10 cellular contexts compared by ENCODE assay signal in genomic region chr11:6745465-6746015, GRCh38. TPM values are rescaled to one million over a fixed set of nuclear protein-coding genes. Genes with fewer than 3 reads are reported as not detected.
DNase-seq lines count a peak whose midpoint lies in the region; ATAC-seq, FAIRE-seq and TF ChIP-seq lines count a peak whose summit lies in the region.
"Had no signal": no experiment of that assay in that cellular context is flagged by ENCODE, and none has a peak within 500 bp of the region (broad histone marks: within the 10 kb centered on the region; RNA-seq: fewer than 3 reads in every experiment).

No MANE protein-coding gene starts in this region.

- FAIRE-seq in K562 (lab: Jason Lieb, UNC): peak; percentile 44
- FAIRE-seq: A549 had no signal

- H3K4me1 ChIP-seq in K562 (replicated peaks in 1 of 2; ENCODE audit: control insufficient read depth in 2 of 2, insufficient read depth in 2 of 2, low read length in 2 of 2) (peaks cover 0 to 50% of the 10 kb centered on the region in 2 experiments), subcutaneous abdominal adipose tissue (ENCODE audit: control insufficient read depth in 5 of 5, insufficient read depth in 5 of 5, low read length in 5 of 5) (peaks cover 0 to 21% (median 9%) of the 10 kb centered on the region in 5 donors)
- H3K4me1 ChIP-seq: A549 had no signal

- intact Hi-C loops in K562 (cut with micrococcal nuclease): no loop called here
- intact Hi-C loops in activated CD4-positive, alpha-beta memory T cell treated with anti-CD3 and anti-CD28 coated beads for 36 hours (cut with micrococcal nuclease): loop anchor here (1.0 to 5.0 kb wide), 7 partner anchors 7 to 1053 kb away; partner anchors contain the start of genes ARFIP2, CYB5R2, FHIP1B and SMPD1

- H3K27ac ChIP-seq in K562 (ENCODE audit: extremely low read depth, low read depth, low read length) (peak overlapping the region; percentile 72), subcutaneous abdominal adipose tissue (ENCODE audit: low read depth, low read length) (peak overlapping the region; percentile 68)
- H3K27ac ChIP-seq: A549, VCaP had no signal

- peak overlapping the region; percentile 53; the same call in 1 of the 2 replicates for H3K4me2 ChIP-seq in K562 (ENCODE audit: insufficient read depth, low read length)
- H3K4me2 ChIP-seq: A549 had no signal

- H3K27me3 ChIP-seq in K562 (ENCODE audit: control insufficient read depth in 2 of 2, insufficient read depth in 2 of 2, low read length in 2 of 2) (no peaks in the 10 kb centered on the region), subcutaneous abdominal adipose tissue (ENCODE audit: control insufficient read depth in 5 of 5, insufficient read depth in 4 of 5, low read length in 5 of 5) (no peaks in the 10 kb centered on the region)

- TF ChIP-seq POLR2A in K562 (conservative IDR thresholded peaks at IDR 0.05): no peak

- BruUV-seq in K562 (replicated peaks; lab: Mats Ljungman, UMichigan): no TSS peak

- H3K36me3 ChIP-seq in K562 (ENCODE audit: control insufficient read depth, insufficient read depth, low read length): no peaks in the 10 kb centered on the region
- no peaks in the 10 kb centered on the region for H3K36me3 ChIP-seq in subcutaneous abdominal adipose tissue (ENCODE audit: control insufficient read depth in 5 of 5, insufficient read depth in 5 of 5, low read length in 5 of 5)

- H2AFZ ChIP-seq in K562 (ENCODE audit: low read depth, low read length): peak overlapping the region; percentile 82

- H3K4me3 ChIP-seq in K562 (no peak overlapping the region), subcutaneous abdominal adipose tissue (ENCODE audit: low read depth in 1 of 5, low read length in 5 of 5) (peak overlapping the region in 4 of 5 donors; percentile 22 to 73 (median 53))
- H3K4me3 ChIP-seq: A549 had no signal

- in situ Hi-C loops in K562 (cut with MboI): no loop called here

- H3K9me1 ChIP-seq in K562 (ENCODE audit: control insufficient read depth, insufficient read depth, low read length): no peaks in the 10 kb centered on the region

- peak; percentile 11 for DNase-seq in SKM-1 treated with dmso at 0.1 percent for 144 hours (lab: John Stamatoyannopoulos, UW; ENCODE audit: unreplicated experiment)
- DNase-seq in SKM-1 (lab: John Stamatoyannopoulos, UW; ENCODE audit: unreplicated experiment): no peak
- peak in 2 of 4 experiments; percentile 45 to 63 for DNase-seq in K562 (ENCODE audit: extremely low read depth in 1 of 4, low spot score in 3 of 4)
- no peak for DNase-seq in activated CD4-positive, alpha-beta memory T cell treated with anti-CD3 and anti-CD28 coated beads for 36 hours
- DNase-seq in HK-2 (ENCODE audit: unreplicated experiment): no peak
- no peak for DNase-seq in hippocampal formation (lab: John Stamatoyannopoulos, UW)

- H4K20me1 ChIP-seq in K562 (replicated peaks; ENCODE audit: control insufficient read depth, insufficient read depth, low read length): no peaks in the 10 kb centered on the region

- H3K27me3 Mint-ChIP-seq in activated CD4-positive, alpha-beta memory T cell treated with anti-CD3 and anti-CD28 coated beads for 36 hours: no peaks in the 10 kb centered on the region

- WGBS in K562 (ENCODE audit: insufficient coverage, low coverage, missing lambda C conversion rate): 0% methylated on average over 2 of the region's 2 CpGs

- no peak for TF ChIP-seq RAD21 in K562 (CRISPR knock-in tag; conservative IDR thresholded peaks at IDR 0.05 in 1 of 2, IDR thresholded peaks at IDR 0.05 in 1 of 2)

- H3K9ac ChIP-seq in K562 (ENCODE audit: insufficient read depth in 1 of 2, low read depth in 2 of 2, low read length in 2 of 2) (peak overlapping the region in 1 of 2 experiments; percentile 48; a peak in 2 of 4 replicates), subcutaneous abdominal adipose tissue (ENCODE audit: low read length in 5 of 5) (peak overlapping the region in 1 of 5 donors; percentile 80)

- CTCF ChIA-PET in K562 (lab: Yijun Ruan, JAX; ENCODE audit: low intra/inter-chr PET ratio): no interaction called here
- CTCF ChIA-PET in activated CD4-positive, alpha-beta memory T cell treated with anti-CD3 and anti-CD28 coated beads for 36 hours (lab: Charles Lee): interaction anchor here (0.6 to 17.6 kb wide), 10 partner anchors 5 to 366 kb away, joined by 3 to 527 read pairs (median 6); partner anchors contain the start of genes MRPL17 and TPP1

- no peaks in the 10 kb centered on the region for H3K9me3 Mint-ChIP-seq in activated CD4-positive, alpha-beta memory T cell treated with anti-CD3 and anti-CD28 coated beads for 36 hours

- no peak for TF ChIP-seq CTCF in K562 (IDR thresholded peaks at IDR 0.05 in 2 of 3, conservative IDR thresholded peaks at IDR 0.05 in 1 of 3; ENCODE audit: insufficient read depth in 2 of 3, low read depth in 1 of 3, low read length in 3 of 3)

- no peak overlapping the region for H3K27ac Mint-ChIP-seq in activated CD4-positive, alpha-beta memory T cell treated with anti-CD3 and anti-CD28 coated beads for 36 hours

- peaks cover 36% of the 10 kb centered on the region for H3K4me1 Mint-ChIP-seq in activated CD4-positive, alpha-beta memory T cell treated with anti-CD3 and anti-CD28 coated beads for 36 hours (ENCODE audit: low read depth)

- H3K36me3 Mint-ChIP-seq in activated CD4-positive, alpha-beta memory T cell treated with anti-CD3 and anti-CD28 coated beads for 36 hours: peaks cover 3% of the 10 kb centered on the region

- H3K79me2 ChIP-seq in K562 (ENCODE audit: control insufficient read depth, insufficient read depth, low read length): no peaks in the 10 kb centered on the region

- POLR2A ChIA-PET in K562 (lab: Yijun Ruan, JAX): interaction anchor here (0.7 to 2.1 kb wide), 7 partner anchors 10 to 264 kb away, joined by 3 to 10 read pairs (median 6); partner anchors contain the start of genes ARFIP2 and TIMM10B
- POLR2A ChIA-PET in activated CD4-positive, alpha-beta memory T cell treated with anti-CD3 and anti-CD28 coated beads for 36 hours (lab: Charles Lee): interaction anchor here (0.7 to 2.8 kb wide), 8 partner anchors 8 to 1055 kb away, joined by 3 to 17 read pairs (median 4); partner anchors contain the start of genes ARFIP2, MRPL17 and TIMM10B

- no peak overlapping the region for H3K4me3 Mint-ChIP-seq in activated CD4-positive, alpha-beta memory T cell treated with anti-CD3 and anti-CD28 coated beads for 36 hours

- peak; percentile 58 for TF ChIP-seq EP300 in K562 (IDR thresholded peaks at IDR 0.05; ENCODE audit: low read length)

- H3K9me3 ChIP-seq in K562 (replicated peaks; ENCODE audit: control insufficient read depth, insufficient read depth, low read depth, low read length): 0 out of 2 replicates have a peak, but pooled peaks cover 3% of the 10 kb centered on the region
- H3K9me3 ChIP-seq in subcutaneous abdominal adipose tissue (ENCODE audit: control insufficient read depth in 5 of 5, low read length in 5 of 5): no peaks in the 10 kb centered on the region
- H3K9me3 ChIP-seq: A549 had no signal

- ATAC-seq in HG02870 (IDR thresholded peaks at IDR 0.05; ENCODE audit: unreplicated experiment): peak; percentile 61
- peak; percentile 82 for ATAC-seq in K562
- ATAC-seq: A549 had no signal

RNA-seq across cellular contexts. Expression of gene OR2AG2, which starts 26.2 kb away (rescaled TPM):
- 11.1 and 11.8 TPM in 2 replicates for total RNA-seq in K562 (2011; cell fraction: chromatin; rRNA removed; ENCODE audit: low replicate concordance)
- 4.7 and 6.4 TPM in 2 replicates for total RNA-seq in K562 (2011; cell fraction: nucleolus; rRNA removed)
- total RNA-seq in K562 (2011; cell fraction: nucleoplasm; rRNA removed): 17.2 and 55.7 TPM in 2 replicates
- 0.23 and 0.65 TPM in 2 replicates for total RNA-seq in K562 (2014; rRNA removed)
- total RNA-seq in K562 (2014; rRNA removed; fragmentation: Illumina TruSeq; extraction: Trizol): 0.73 and 0.77 TPM in 2 replicates
- 0.38 and 0.58 TPM in 2 replicates for total RNA-seq in K562 (2015; rRNA removed; fragmentation: Illumina TruSeq; extraction: Trizol)
- 0.42 and 0.55 TPM in 2 replicates for total RNA-seq in K562 (2021)
- polyA plus RNA-seq in K562 (2011; rRNA removed): 0.66 and 0.91 TPM in 2 replicates
- polyA plus RNA-seq in K562 (2011; cell fraction: cytosol; rRNA removed): 0.74 and 1.4 TPM in 2 replicates
- polyA plus RNA-seq in K562 (2011; cell fraction: nucleus; rRNA removed): 1.0 and 3.0 TPM in 2 replicates
- polyA plus RNA-seq in K562 (2012): 0.29 and 1.0 TPM in 2 replicates
- polyA plus RNA-seq in K562 (2014; fragmentation: Illumina TruSeq; extraction: Trizol): 0.71 and 0.79 TPM in 2 replicates
- polyA plus RNA-seq in K562 (2014; fragmentation: Nextera tagmentation; extraction: Ambion mirVana): under 1 TPM; 0.15 to 0.18 TPM
- 0.37 and 0.67 TPM in 2 replicates for polyA plus RNA-seq in K562 (2014; rRNA removed)
- 6.1 and 8.9 TPM in 2 replicates for polyA minus RNA-seq in K562 (2011; rRNA and poly(A)+ RNA removed)
- polyA minus RNA-seq in K562 (2011; cell fraction: cytosol; rRNA and poly(A)+ RNA removed): 0.48 TPM in 1 of 2 replicates, not detected in the other
- polyA minus RNA-seq in K562 (2011; cell fraction: nucleus; rRNA and poly(A)+ RNA removed): 4.2 and 6.1 TPM in 2 replicates
- not detected for total RNA-seq in activated CD4-positive, alpha-beta memory T cell treated with anti-CD3 and anti-CD28 coated beads for 36 hours

RNA-seq across cellular contexts. Expression of gene OR2AG1, which starts 37.3 kb away (rescaled TPM):
- 0.16 and 0.19 TPM in 2 replicates for total RNA-seq in K562 (2011; cell fraction: chromatin; rRNA removed; ENCODE audit: low replicate concordance)
- total RNA-seq in K562 (2011; cell fraction: nucleolus; rRNA removed): under 0.01 TPM in 1 of 2 replicates, not detected in the other
- total RNA-seq in K562 (2011; cell fraction: nucleoplasm; rRNA removed): 0.07 TPM in 1 of 2 replicates, not detected in the other
- not detected in 2 replicates for total RNA-seq in K562 (2014; rRNA removed)
- 0.03 TPM in 1 of 2 replicates, not detected in the other for total RNA-seq in K562 (2014; rRNA removed; fragmentation: Illumina TruSeq; extraction: Trizol)
- not detected in 2 replicates for total RNA-seq in K562 (2015; rRNA removed; fragmentation: Illumina TruSeq; extraction: Trizol)
- not detected in 2 replicates for total RNA-seq in K562 (2021)
- polyA plus RNA-seq in K562 (2011; rRNA removed): 0.03 and 0.06 TPM in 2 replicates
- polyA plus RNA-seq in K562 (2011; cell fraction: cytosol; rRNA removed): 0.10 and 0.21 TPM in 2 replicates
- 0.01 and 0.23 TPM in 2 replicates for polyA plus RNA-seq in K562 (2011; cell fraction: nucleus; rRNA removed)
- polyA plus RNA-seq in K562 (2012): 0.05 and 0.11 TPM in 2 replicates
- polyA plus RNA-seq in K562 (2014; fragmentation: Illumina TruSeq; extraction: Trizol): not detected in 2 replicates
- polyA plus RNA-seq in K562 (2014; fragmentation: Nextera tagmentation; extraction: Ambion mirVana): under 1 TPM; 0.08 to 0.11 TPM
- 0.05 TPM in 1 of 2 replicates, not detected in the other for polyA plus RNA-seq in K562 (2014; rRNA removed)
- 0.28 TPM in 1 of 2 replicates, not detected in the other for polyA minus RNA-seq in K562 (2011; rRNA and poly(A)+ RNA removed)
- polyA minus RNA-seq in K562 (2011; cell fraction: cytosol; rRNA and poly(A)+ RNA removed): not detected in 2 replicates
- 0.13 TPM in 1 of 2 replicates, not detected in the other for polyA minus RNA-seq in K562 (2011; cell fraction: nucleus; rRNA and poly(A)+ RNA removed)
- total RNA-seq in activated CD4-positive, alpha-beta memory T cell treated with anti-CD3 and anti-CD28 coated beads for 36 hours: not detected
- polyA plus RNA-seq: A549 had no signal

RNA-seq across cellular contexts. Expression of gene OR6A2, which starts 53.9 kb away (rescaled TPM):
- total RNA-seq in K562 (2011; cell fraction: chromatin; rRNA removed; ENCODE audit: low replicate concordance): 5.9 and 12.5 TPM in 2 replicates
- total RNA-seq in K562 (2011; cell fraction: nucleolus; rRNA removed): 3.2 and 5.7 TPM in 2 replicates
- total RNA-seq in K562 (2011; cell fraction: nucleoplasm; rRNA removed): 8.9 and 22.8 TPM in 2 replicates
- total RNA-seq in K562 (2014; rRNA removed) (0.41 and 0.50 TPM in 2 replicates), K562 (2014; rRNA removed; fragmentation: Illumina TruSeq; extraction: Trizol) (0.69 and 0.80 TPM in 2 replicates), K562 (2015; rRNA removed; fragmentation: Illumina TruSeq; extraction: Trizol) (0.47 and 0.72 TPM in 2 replicates), K562 (2021) (0.34 and 0.35 TPM in 2 replicates)
- polyA plus RNA-seq in K562 (2011; rRNA removed) (0.11 and 0.18 TPM in 2 replicates), K562 (2014; fragmentation: Illumina TruSeq; extraction: Trizol) (not detected in 2 replicates), K562 (2014; fragmentation: Nextera tagmentation; extraction: Ambion mirVana) (under 1 TPM in 1 of 2 experiments, not detected in 1; 0.04 TPM), K562 (2014; rRNA removed) (0.05 and 0.11 TPM in 2 replicates)
- polyA plus RNA-seq in K562 (2011; cell fraction: cytosol; rRNA removed): not detected in 2 replicates
- 1.4 and 2.5 TPM in 2 replicates for polyA plus RNA-seq in K562 (2011; cell fraction: nucleus; rRNA removed)
- 0.01 and 0.08 TPM in 2 replicates for polyA plus RNA-seq in K562 (2012)
- 6.1 and 6.3 TPM in 2 replicates for polyA minus RNA-seq in K562 (2011; rRNA and poly(A)+ RNA removed)
- polyA minus RNA-seq in K562 (2011; cell fraction: cytosol; rRNA and poly(A)+ RNA removed): not detected in 2 replicates
- polyA minus RNA-seq in K562 (2011; cell fraction: nucleus; rRNA and poly(A)+ RNA removed): 7.9 and 8.8 TPM in 2 replicates
- total RNA-seq in activated CD4-positive, alpha-beta memory T cell treated with anti-CD3 and anti-CD28 coated beads for 36 hours: not detected
